19 cellular contexts compared by ENCODE assay signal in the genomic region with DNA sequence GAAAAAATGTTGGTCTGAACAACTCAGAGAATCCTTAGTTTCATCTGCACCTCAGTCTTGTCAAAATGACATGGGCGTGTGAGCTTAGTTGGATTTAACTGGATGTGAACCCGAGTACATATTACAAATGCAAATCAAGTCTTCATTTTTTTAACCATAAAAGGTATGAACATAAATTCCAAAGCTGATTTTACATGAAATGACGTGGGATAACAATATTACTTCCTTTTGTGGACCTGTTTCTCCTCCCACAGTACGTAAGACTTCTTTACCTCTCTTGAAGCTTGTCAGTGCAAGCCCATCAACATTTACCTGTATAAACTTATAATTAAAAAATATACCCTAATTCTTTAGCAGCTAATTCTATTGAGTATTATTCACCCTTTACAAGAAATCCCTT. TPM values are rescaled to one million over a fixed set of nuclear protein-coding genes. Genes with fewer than 3 reads are reported as not detected.
"Had no signal": no experiment of that assay in that cellular context is flagged by ENCODE, and none has a peak within 500 bp of the region (broad histone marks: within the 10 kb centered on the region; RNA-seq: fewer than 3 reads in every experiment).

No MANE protein-coding gene starts in this region.

- H3K4me1 ChIP-seq: testis had no signal

- H3K9me3 Mint-ChIP-seq: activated CD4-positive, alpha-beta memory T cell treated with anti-CD3 and anti-CD28 coated beads for 36 hours had no signal

- H3K4me3 ChIP-seq: heart left ventricle, mucosa of descending colon, sigmoid colon, testis had no signal

- H3K4me3 Mint-ChIP-seq: activated CD4-positive, alpha-beta memory T cell treated with anti-CD3 and anti-CD28 coated beads for 36 hours; activated naive CD8-positive, alpha-beta T cell treated with anti-CD3 and anti-CD28 coated beads, Interleukin-2, amount 50 U/mL, for 24 hours; activated T-cell treated with anti-CD3 and anti-CD28 coated beads, Interleukin-2, amount 50 U/mL, for 72 hours; dendritic cell treated with granulocyte-macrophage colony-stimulating factor and Interleukin-4, amounts not matched to agents 40 ng/mL and 50 ng/mL, for 4 days; memory B cell had no signal

- H3K4me1 Mint-ChIP-seq: activated naive CD8-positive, alpha-beta T cell treated with anti-CD3 and anti-CD28 coated beads, Interleukin-2, amount 50 U/mL, for 24 hours; memory B cell had no signal

- H3K27me3 Mint-ChIP-seq: activated CD4-positive, alpha-beta memory T cell treated with anti-CD3 and anti-CD28 coated beads for 36 hours; activated naive CD8-positive, alpha-beta T cell treated with anti-CD3 and anti-CD28 coated beads, Interleukin-2, amount 50 U/mL, for 24 hours; dendritic cell treated with granulocyte-macrophage colony-stimulating factor and Interleukin-4, amounts not matched to agents 40 ng/mL and 50 ng/mL, for 4 days; memory B cell had no signal

- DNase-seq: activated CD4-positive, alpha-beta memory T cell treated with anti-CD3 and anti-CD28 coated beads for 36 hours; activated CD4-positive, alpha-beta T cell treated with anti-CD3 and anti-CD28 coated beads for 48 hours; activated effector memory CD4-positive, alpha-beta T cell treated with Interleukin-2 at 50 U/mL for 16 hours; activated naive CD4-positive, alpha-beta T cell treated with anti-CD3 and anti-CD28 coated beads, Interleukin-2, amount 50 U/mL, for 16 hours; activated naive CD8-positive, alpha-beta T cell treated with anti-CD3 and anti-CD28 coated beads, Interleukin-2, amount 50 U/mL, for 24 hours; activated T-cell treated with anti-CD3 and anti-CD28 coated beads, Interleukin-2, amount 50 U/mL, for 72 hours; effector CD4-positive, alpha-beta T cell; heart left ventricle; left cardiac atrium; mucosa of descending colon; nucleus accumbens; sigmoid colon; stimulated activated CD4-positive, alpha-beta T cell treated with anti-CD3 and anti-CD28 coated beads, Interleukin-2, amount 100 ng/mL, for 48 hours; stimulated activated naive CD4-positive, alpha-beta T cell; testis; trophoblast cell had no signal

- H3K9me3 ChIP-seq: heart left ventricle, mucosa of descending colon, sigmoid colon, testis had no signal

- H3K36me3 Mint-ChIP-seq: activated CD4-positive, alpha-beta memory T cell treated with anti-CD3 and anti-CD28 coated beads for 36 hours; memory B cell had no signal

- H3K36me3 ChIP-seq: heart left ventricle, sigmoid colon had no signal

- ATAC-seq: activated naive CD8-positive, alpha-beta T cell treated with anti-CD3 and anti-CD28 coated beads, Interleukin-2, amount 50 U/mL, for 24 hours; activated T-cell treated with anti-CD3 and anti-CD28 coated beads, Interleukin-2, amount 50 U/mL, for 72 hours; mucosa of descending colon had no signal

- H3K27me3 ChIP-seq: heart left ventricle, sigmoid colon, testis had no signal

- H3K27ac Mint-ChIP-seq: activated CD4-positive, alpha-beta memory T cell treated with anti-CD3 and anti-CD28 coated beads for 36 hours; activated naive CD8-positive, alpha-beta T cell treated with anti-CD3 and anti-CD28 coated beads, Interleukin-2, amount 50 U/mL, for 24 hours; activated T-cell treated with anti-CD3 and anti-CD28 coated beads, Interleukin-2, amount 50 U/mL, for 72 hours; dendritic cell treated with granulocyte-macrophage colony-stimulating factor and Interleukin-4, amounts not matched to agents 40 ng/mL and 50 ng/mL, for 4 days; memory B cell had no signal

- H3K27ac ChIP-seq: heart left ventricle, sigmoid colon, testis had no signal

RNA-seq across cellular contexts. Expression of gene RND3, which starts 32.6 kb away (rescaled TPM):
- total RNA-seq: activated CD4-positive, alpha-beta memory T cell treated with anti-CD3 and anti-CD28 coated beads for 36 hours; activated T-cell treated with anti-CD3 and anti-CD28 coated beads, Interleukin-2, amount 50 U/mL, for 72 hours; T-helper 2 cell treated with Interferon-gamma antibody and Interleukin-4, amounts not matched to agents 100 ng/mL and 5 ng/mL, for 36 hours had no signal
